1 cellular context compared by ENCODE assay signal in the genomic region with DNA sequence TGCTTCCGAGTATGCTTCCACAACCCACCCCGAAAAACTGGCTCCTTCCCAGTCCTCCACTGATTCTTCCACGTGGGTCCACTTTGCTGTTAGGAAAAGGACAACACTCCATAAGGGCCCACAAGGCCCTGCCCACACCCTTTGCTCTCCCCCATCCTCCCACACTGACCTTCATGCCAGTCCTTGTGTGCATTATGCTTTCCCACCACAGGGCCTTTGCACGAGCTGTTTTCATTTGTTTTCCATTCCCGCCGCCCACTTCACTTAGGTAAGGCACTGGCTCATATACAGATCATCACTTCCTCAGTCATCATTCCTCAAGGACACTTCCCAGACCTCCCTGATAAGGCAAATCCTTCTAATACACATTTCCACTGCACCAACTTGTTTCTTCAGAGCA.
TF ChIP-seq lines count a peak whose summit lies in the region.

No MANE protein-coding gene starts in this region.

TF ChIP-seq in K562, 482 proteins besides CTCF, POLR2A, EP300 and RAD21 (continued from another document):
- no peak for TF ChIP-seq ZBTB26 (CRISPR knock-in tag; IDR thresholded peaks at IDR 0.05)
- 0 out of 4 replicates have a peak, but pooled peaks of 1 of the 2 experiments have one; percentile 29 for TF ChIP-seq KDM1A (IDR thresholded peaks at IDR 0.05)
- no peak for TF ChIP-seq SP1 (CRISPR knock-in tag; IDR thresholded peaks at IDR 0.05)
- TF ChIP-seq, protein P1, sequence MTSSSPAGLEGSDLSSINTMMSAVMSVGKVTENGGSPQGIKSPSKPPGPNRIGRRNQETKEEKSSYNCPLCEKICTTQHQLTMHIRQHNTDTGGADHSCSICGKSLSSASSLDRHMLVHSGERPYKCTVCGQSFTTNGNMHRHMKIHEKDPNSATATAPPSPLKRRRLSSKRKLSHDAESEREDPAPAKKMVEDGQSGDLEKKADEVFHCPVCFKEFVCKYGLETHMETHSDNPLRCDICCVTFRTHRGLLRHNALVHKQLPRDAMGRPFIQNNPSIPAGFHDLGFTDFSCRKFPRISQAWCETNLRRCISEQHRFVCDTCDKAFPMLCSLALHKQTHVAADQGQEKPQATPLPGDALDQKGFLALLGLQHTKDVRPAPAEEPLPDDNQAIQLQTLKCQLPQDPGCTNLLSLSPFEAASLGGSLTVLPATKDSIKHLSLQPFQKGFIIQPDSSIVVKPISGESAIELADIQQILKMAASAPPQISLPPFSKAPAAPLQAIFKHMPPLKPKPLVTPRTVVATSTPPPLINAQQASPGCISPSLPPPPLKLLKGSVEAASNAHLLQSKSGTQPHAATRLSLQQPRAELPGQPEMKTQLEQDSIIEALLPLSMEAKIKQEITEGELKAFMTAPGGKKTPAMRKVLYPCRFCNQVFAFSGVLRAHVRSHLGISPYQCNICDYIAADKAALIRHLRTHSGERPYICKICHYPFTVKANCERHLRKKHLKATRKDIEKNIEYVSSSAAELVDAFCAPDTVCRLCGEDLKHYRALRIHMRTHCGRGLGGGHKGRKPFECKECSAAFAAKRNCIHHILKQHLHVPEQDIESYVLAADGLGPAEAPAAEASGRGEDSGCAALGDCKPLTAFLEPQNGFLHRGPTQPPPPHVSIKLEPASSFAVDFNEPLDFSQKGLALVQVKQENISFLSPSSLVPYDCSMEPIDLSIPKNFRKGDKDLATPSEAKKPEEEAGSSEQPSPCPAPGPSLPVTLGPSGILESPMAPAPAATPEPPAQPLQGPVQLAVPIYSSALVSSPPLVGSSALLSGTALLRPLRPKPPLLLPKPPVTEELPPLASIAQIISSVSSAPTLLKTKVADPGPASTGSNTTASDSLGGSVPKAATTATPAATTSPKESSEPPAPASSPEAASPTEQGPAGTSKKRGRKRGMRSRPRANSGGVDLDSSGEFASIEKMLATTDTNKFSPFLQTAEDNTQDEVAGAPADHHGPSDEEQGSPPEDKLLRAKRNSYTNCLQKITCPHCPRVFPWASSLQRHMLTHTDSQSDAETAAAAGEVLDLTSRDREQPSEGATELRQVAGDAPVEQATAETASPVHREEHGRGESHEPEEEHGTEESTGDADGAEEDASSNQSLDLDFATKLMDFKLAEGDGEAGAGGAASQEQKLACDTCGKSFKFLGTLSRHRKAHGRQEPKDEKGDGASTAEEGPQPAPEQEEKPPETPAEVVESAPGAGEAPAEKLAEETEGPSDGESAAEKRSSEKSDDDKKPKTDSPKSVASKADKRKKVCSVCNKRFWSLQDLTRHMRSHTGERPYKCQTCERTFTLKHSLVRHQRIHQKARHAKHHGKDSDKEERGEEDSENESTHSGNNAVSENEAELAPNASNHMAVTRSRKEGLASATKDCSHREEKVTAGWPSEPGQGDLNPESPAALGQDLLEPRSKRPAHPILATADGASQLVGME (CRISPR knock-in tag; IDR thresholded peaks at IDR 0.05) = no peak
- TF ChIP-seq ZNF75A (CRISPR knock-in tag; IDR thresholded peaks at IDR 0.05) = no peak
- TF ChIP-seq ZNF24 (IDR thresholded peaks at IDR 0.05) = no peak
- no peak for TF ChIP-seq KAT2B (IDR thresholded peaks at IDR 0.05; ENCODE audit: low read depth, low read length)
- no peak for TF ChIP-seq HLTF (IDR thresholded peaks at IDR 0.05)
- TF ChIP-seq NR2F6 (CRISPR knock-in tag; IDR thresholded peaks at IDR 0.05) = no peak
- peak; percentile 64 for TF ChIP-seq RBM25 (IDR thresholded peaks at IDR 0.05; ENCODE audit: low read depth, low read length, severe bottlenecking)
- TF ChIP-seq PHF20 (IDR thresholded peaks at IDR 0.05; ENCODE audit: partially characterized antibody) = no peak
- TF ChIP-seq L3MBTL2 (IDR thresholded peaks at IDR 0.05) = no peak
